ENCODE assay signal across 9 cellular contexts in the genomic region with DNA sequence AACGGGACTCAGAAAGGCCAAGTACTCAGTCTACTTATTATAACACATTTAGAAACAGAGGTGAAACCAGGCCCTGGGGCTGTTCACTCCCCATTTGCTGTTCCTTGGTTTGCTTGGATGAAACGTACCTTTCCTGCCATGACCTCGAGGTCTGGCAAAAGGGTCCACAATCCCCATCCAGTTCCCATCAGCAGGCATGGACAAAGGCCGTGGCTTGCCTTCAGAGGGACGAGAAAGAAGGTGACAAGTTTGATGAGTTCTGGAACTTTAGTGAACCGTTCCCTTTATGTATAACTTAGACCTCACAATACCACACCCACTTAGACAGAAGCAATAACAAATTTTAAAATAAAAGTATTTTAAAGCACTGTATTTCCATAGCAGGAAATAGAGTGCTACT. TPM values are rescaled to one million over a fixed set of nuclear protein-coding genes. Genes with fewer than 3 reads are reported as not detected.
DNase-seq lines count a peak whose midpoint lies in the region; ATAC-seq and TF ChIP-seq lines count a peak whose summit lies in the region.
"Had no signal": no experiment of that assay in that cellular context is flagged by ENCODE, and none has a peak within 500 bp of the region (broad histone marks: within the 10 kb centered on the region; RNA-seq: fewer than 3 reads in every experiment).

No MANE protein-coding gene starts in this region.

- no peaks in the 10 kb centered on the region for H3K36me3 Mint-ChIP-seq in activated T-helper 17 cell treated with anti-CD3 and anti-CD28 coated beads, Interleukin-2, amount 50 U/mL, for 72 hours (ENCODE audit: low read depth)
- H3K36me3 Mint-ChIP-seq in progenitor cell of endocrine pancreas (ENCODE audit: insufficient read depth), result peaks cover 47% of the 10 kb centered on the region
- H3K36me3 Mint-ChIP-seq: activated naive CD8-positive, alpha-beta T cell treated with anti-CD3 and anti-CD28 coated beads, Interleukin-2, amount 10 ng/mL, durations not matched to agents 7 days and 5 days had no signal

- H3K27ac ChIP-seq in heart right ventricle (peak overlapping the region; percentile 54 to 92 (median 86)), rectal smooth muscle tissue (ENCODE audit: low read depth, low read length) (peak overlapping the region; percentile 92)

- H3K27ac Mint-ChIP-seq in activated T-helper 17 cell treated with anti-CD3 and anti-CD28 coated beads, Interleukin-2, amount 50 U/mL, for 72 hours, result peak overlapping the region; percentile 80
- no peak overlapping the region for H3K27ac Mint-ChIP-seq in progenitor cell of endocrine pancreas
- H3K27ac Mint-ChIP-seq: activated naive CD8-positive, alpha-beta T cell treated with anti-CD3 and anti-CD28 coated beads, Interleukin-2, amount 10 ng/mL, durations not matched to agents 7 days and 5 days had no signal

- TF ChIP-seq CTCF in heart right ventricle (IDR thresholded peaks at IDR 0.05) (no peak), progenitor cell of endocrine pancreas (IDR thresholded peaks at IDR 0.05; ENCODE audit: unreplicated experiment) (no peak)

- peaks cover 0 to 49% (median 4%) of the 10 kb centered on the region in 9 donors for H3K36me3 ChIP-seq in heart right ventricle
- peaks cover 4% of the 10 kb centered on the region for H3K36me3 ChIP-seq in rectal smooth muscle tissue (ENCODE audit: control insufficient read depth, insufficient read depth, low read length)

- H3K9me3 ChIP-seq in heart right ventricle, result no peaks in the 10 kb centered on the region

- intact Hi-C loops in heart right ventricle (cut with DNase I), result loop anchor here in 4 of 10 donors (5.0 to 10.0 kb wide), 3 partner anchors 97 to 205 kb away; a partner anchor contains a TSS

- no peak overlapping the region for H3K4me3 Mint-ChIP-seq in activated T-helper 17 cell treated with anti-CD3 and anti-CD28 coated beads, Interleukin-2, amount 50 U/mL, for 72 hours
- no peak overlapping the region for H3K4me3 Mint-ChIP-seq in progenitor cell of endocrine pancreas (ENCODE audit: low read depth)
- H3K4me3 Mint-ChIP-seq: activated naive CD8-positive, alpha-beta T cell treated with anti-CD3 and anti-CD28 coated beads, Interleukin-2, amount 10 ng/mL, durations not matched to agents 7 days and 5 days had no signal

- H3K27me3 ChIP-seq in heart right ventricle (no peaks in the 10 kb centered on the region), rectal smooth muscle tissue (ENCODE audit: control insufficient read depth, insufficient read depth, low read length) (no peaks in the 10 kb centered on the region)

- peaks cover 7 to 45% (median 26%) of the 10 kb centered on the region in 9 donors for H3K4me1 ChIP-seq in heart right ventricle
- peaks cover 25% of the 10 kb centered on the region for H3K4me1 ChIP-seq in rectal smooth muscle tissue (ENCODE audit: control insufficient read depth, insufficient read depth, low read length)

- H3K4me3 ChIP-seq in heart right ventricle, result no peak overlapping the region
- no peak overlapping the region for H3K4me3 ChIP-seq in rectal smooth muscle tissue (ENCODE audit: low read length)

- no peaks in the 10 kb centered on the region for H3K9me3 Mint-ChIP-seq in activated T-helper 17 cell treated with anti-CD3 and anti-CD28 coated beads, Interleukin-2, amount 50 U/mL, for 72 hours
- H3K9me3 Mint-ChIP-seq in progenitor cell of endocrine pancreas (ENCODE audit: low read depth), result no peaks in the 10 kb centered on the region

- ATAC-seq in activated T-helper 17 cell treated with anti-CD3 and anti-CD28 coated beads, Interleukin-2, amount 50 U/mL, for 72 hours (replicated peaks), result peak; percentile 4
- ATAC-seq in heart right ventricle (peak in 7 of 8 donors; percentile 4 to 49 (median 26)), HG02938 (IDR thresholded peaks at IDR 0.05; ENCODE audit: unreplicated experiment) (no peak), GM19023 (IDR thresholded peaks at IDR 0.05; ENCODE audit: unreplicated experiment) (no peak)

- no peak overlapping the region for H3K9ac ChIP-seq in rectal smooth muscle tissue (ENCODE audit: low read length)

- H3K4me1 Mint-ChIP-seq in activated T-helper 17 cell treated with anti-CD3 and anti-CD28 coated beads, Interleukin-2, amount 50 U/mL, for 72 hours, result peaks cover 8% of the 10 kb centered on the region
- peaks cover 15% of the 10 kb centered on the region for H3K4me1 Mint-ChIP-seq in progenitor cell of endocrine pancreas (ENCODE audit: low read depth)
- H3K4me1 Mint-ChIP-seq: activated naive CD8-positive, alpha-beta T cell treated with anti-CD3 and anti-CD28 coated beads, Interleukin-2, amount 10 ng/mL, durations not matched to agents 7 days and 5 days had no signal

- H3K27me3 Mint-ChIP-seq in activated T-helper 17 cell treated with anti-CD3 and anti-CD28 coated beads, Interleukin-2, amount 50 U/mL, for 72 hours, result peaks cover 15% of the 10 kb centered on the region
- no peaks in the 10 kb centered on the region for H3K27me3 Mint-ChIP-seq in progenitor cell of endocrine pancreas

- DNase-seq in ELR (ENCODE audit: low read depth) (peak; percentile 10), heart right ventricle (no peak), DMS153 treated with DMSO at 0.1 percent for 48 hours (lab: John Stamatoyannopoulos, UW; ENCODE audit: unreplicated experiment) (no peak), progenitor cell of endocrine pancreas (ENCODE audit: low spot score, unreplicated experiment) (no peak)
- DNase-seq: activated naive CD8-positive, alpha-beta T cell treated with anti-CD3 and anti-CD28 coated beads, Interleukin-2, amount 10 ng/mL, durations not matched to agents 7 days and 5 days had no signal

- 37 to 40% methylated on average over 6 of the region's 6 CpGs for WGBS in heart right ventricle, 2 donors

RNA-seq across cellular contexts. Expression of a gene that starts 53.6 kb away (rescaled TPM):
- total RNA-seq in activated T-helper 17 cell treated with anti-CD3 and anti-CD28 coated beads, Interleukin-2, amount 50 U/mL, for 72 hours, result 10 to 100 TPM; 15.6 to 20.2 TPM
- 1 to 10 TPM in 7 of 10 donors, under 1 TPM in 3; 0.60 to 5.0 (median 1.9) TPM for total RNA-seq in heart right ventricle
- under 1 TPM; 0.06 to 0.15 TPM for polyA plus RNA-seq in heart right ventricle
- total RNA-seq in progenitor cell of endocrine pancreas, result 0.77 and 1.4 TPM in 2 replicates

Comparison
In these comparisons a context has a peak if more than half of its experiments do, and no peak if none do; other contexts are left out.
1. ATAC-seq: peak in activated T-helper 17 cell treated with anti-CD3 and anti-CD28 coated beads, Interleukin-2, amount 50 U/mL, for 72 hours (single experiment) and heart right ventricle (7 of 8); none in HG02938 (single experiment) and GM19023 (single experiment).